In genomic region chr15:23438816-23439466, GRCh38 we compare ENCODE assay signal across 31 cellular contexts. TPM values are rescaled to one million over a fixed set of nuclear protein-coding genes. Genes with fewer than 3 reads are reported as not detected.
"Had no signal": no experiment of that assay in that cellular context is flagged by ENCODE, and none has a peak within 500 bp of the region (broad histone marks: within the 10 kb centered on the region; RNA-seq: fewer than 3 reads in every experiment).

No MANE protein-coding gene starts in this region.

- H3K36me3 ChIP-seq: gastrocnemius medialis, heart left ventricle, left lung, prostate gland, right atrium auricular region, sigmoid colon, tibial nerve, upper lobe of right lung, vagina had no signal

- H3K4me1 ChIP-seq: gastrocnemius medialis, heart left ventricle, left lung, prostate gland, right atrium auricular region, sigmoid colon, testis, tibial nerve, upper lobe of right lung, vagina had no signal

- H3K9me3 Mint-ChIP-seq: stimulated activated memory B cell treated with anti-CD40 and anti-IgM and Interleukin-4, amounts not matched to agents 10 μg/mL and 1 μg/mL and 100 μg/mL, for 72 hours had no signal

- H3K79me2 ChIP-seq: hepatocyte had no signal

- H2AFZ ChIP-seq: hepatocyte had no signal

- H3K27ac ChIP-seq: dorsolateral prefrontal cortex, gastrocnemius medialis, heart left ventricle, hepatocyte, left lung, prostate gland, right atrium auricular region, sigmoid colon, testis, tibial nerve, upper lobe of right lung, vagina had no signal

- H3K9me3 ChIP-seq: gastrocnemius medialis, heart left ventricle, left lung, prostate gland, right atrium auricular region, sigmoid colon, testis, tibial nerve, upper lobe of right lung, vagina had no signal

- H3K4me2 ChIP-seq: hepatocyte had no signal

- H3K36me3 Mint-ChIP-seq: mesothelial cell of epicardium; naive thymus-derived CD8-positive, alpha-beta T cell; stimulated activated memory B cell treated with anti-CD40 and anti-IgM and Interleukin-4, amounts not matched to agents 10 μg/mL and 1 μg/mL and 100 μg/mL, for 72 hours had no signal

- H3K4me3 Mint-ChIP-seq: mesothelial cell of epicardium; naive thymus-derived CD8-positive, alpha-beta T cell; nephron progenitor cell; stimulated activated memory B cell treated with anti-CD40 and anti-IgM and Interleukin-4, amounts not matched to agents 10 μg/mL and 1 μg/mL and 100 μg/mL, for 72 hours had no signal

- H3K27ac Mint-ChIP-seq: mesothelial cell of epicardium; naive thymus-derived CD8-positive, alpha-beta T cell; nephron progenitor cell; stimulated activated memory B cell treated with anti-CD40 and anti-IgM and Interleukin-4, amounts not matched to agents 10 μg/mL and 1 μg/mL and 100 μg/mL, for 72 hours had no signal

- DNase-seq: dorsolateral prefrontal cortex; effector CD4-positive, alpha-beta T cell; foreskin fibroblast; gastrocnemius medialis; heart left ventricle; kidney; mesenchymal stem cell; naive thymus-derived CD8-positive, alpha-beta T cell; nephron progenitor cell; nucleus accumbens; sigmoid colon; stimulated activated CD4-positive, alpha-beta T cell treated with anti-CD3 and anti-CD28 coated beads, Interleukin-4, amount 100 ng/mL, for 4 hours; stimulated activated naive CD8-positive, alpha-beta T cell treated with anti-CD3 and anti-CD28 coated beads, Interleukin-15, Interleukin-2, amounts not matched to agents 100 U/mL and 50 U/mL, for 24 hours; substantia nigra; testis had no signal

- ATAC-seq: gastrocnemius medialis; heart left ventricle; left lung; naive thymus-derived CD8-positive, alpha-beta T cell; stimulated activated memory B cell treated with anti-CD40 and anti-IgM and Interleukin-4, amounts not matched to agents 10 μg/mL and 1 μg/mL and 100 μg/mL, for 72 hours; stimulated activated naive CD8-positive, alpha-beta T cell treated with anti-CD3 and anti-CD28 coated beads, Interleukin-15, Interleukin-2, amounts not matched to agents 100 U/mL and 50 U/mL, for 24 hours; upper lobe of right lung had no signal

- H3K4me1 Mint-ChIP-seq: mesothelial cell of epicardium; nephron progenitor cell; stimulated activated memory B cell treated with anti-CD40 and anti-IgM and Interleukin-4, amounts not matched to agents 10 μg/mL and 1 μg/mL and 100 μg/mL, for 72 hours had no signal

- H3K27me3 ChIP-seq: gastrocnemius medialis, heart left ventricle, hepatocyte, left lung, right atrium auricular region, sigmoid colon, testis, tibial nerve, upper lobe of right lung, vagina had no signal

- H3K4me3 ChIP-seq: dorsolateral prefrontal cortex, gastrocnemius medialis, heart left ventricle, hepatocyte, left lung, prostate gland, right atrium auricular region, sigmoid colon, testis, tibial nerve, upper lobe of right lung, vagina had no signal

RNA-seq across cellular contexts. Expression of gene GOLGA6L2, which starts 8.1 kb away (rescaled TPM):
- total RNA-seq: dorsolateral prefrontal cortex; gastrocnemius medialis; glomerular endothelial cell; heart left ventricle; hepatocyte; kidney; left lung; lower leg skin; lung microvascular endothelial cell; mesothelial cell of epicardium; mucosa of gallbladder; myocyte; naive thymus-derived CD8-positive, alpha-beta T cell; osteocyte; right atrium auricular region; skeletal muscle tissue; tibial nerve; upper lobe of right lung; vagina had no signal
